ENCODE assay signal across 1 cellular context in genomic region chrX:119605739-119606507, GRCh38.
TF ChIP-seq lines count a peak whose summit lies in the region.

Gene NKRF (minus strand): TSS chrX:119606424.

TF ChIP-seq in HepG2, 621 proteins besides CTCF, POLR2A, EP300 and RAD21 (continued from another document and continues in another):
- TF ChIP-seq ZNF362 (CRISPR knock-in tag; IDR thresholded peaks at IDR 0.05; ENCODE audit: borderline replicate concordance) (peak; percentile 84; the same call in 1 of the 2 replicates), GZF1 (CRISPR knock-in tag; IDR thresholded peaks at IDR 0.05) (no peak), FOSL2 (CRISPR knock-in tag; IDR thresholded peaks at IDR 0.05) (0 out of 2 replicates have a peak, but pooled peaks have one; percentile 21), STAG1 (CRISPR knock-in tag; IDR thresholded peaks at IDR 0.05) (no peak), UBTF (CRISPR knock-in tag; IDR thresholded peaks at IDR 0.05) (peak; percentile 44; the same call in 1 of the 2 replicates), FOXK2 (IDR thresholded peaks at IDR 0.05) (no peak), MTF2 (CRISPR knock-in tag; IDR thresholded peaks at IDR 0.05; ENCODE audit: borderline replicate concordance) (no peak), PHF21A (CRISPR knock-in tag; IDR thresholded peaks at IDR 0.05) (no peak), HNRNPLL (IDR thresholded peaks at IDR 0.05; ENCODE audit: low read depth, low read length, poor library complexity, severe bottlenecking) (peak; percentile 40), EEA1 (CRISPR knock-in tag; IDR thresholded peaks at IDR 0.05; ENCODE audit: borderline replicate concordance) (no peak), ZFY (CRISPR knock-in tag; IDR thresholded peaks at IDR 0.05) (peak; percentile 57; the same call in 1 of the 2 replicates), HOXA3 (CRISPR knock-in tag; IDR thresholded peaks at IDR 0.05) (peak; percentile 65; the same call in 1 of the 2 replicates), CCDC6 (CRISPR knock-in tag; IDR thresholded peaks at IDR 0.05) (0 out of 2 replicates have a peak, but pooled peaks have one; percentile 35), ZNF816 (CRISPR knock-in tag; IDR thresholded peaks at IDR 0.05; ENCODE audit: borderline replicate concordance) (0 out of 2 replicates have a peak, but pooled peaks have one; percentile 2), KDM2A (CRISPR knock-in tag; IDR thresholded peaks at IDR 0.05; ENCODE audit: borderline replicate concordance, low read depth) (peak; percentile 45; the same call in 1 of the 2 replicates), JARID2 (CRISPR knock-in tag; IDR thresholded peaks at IDR 0.05; ENCODE audit: insufficient replicate concordance) (no peak), NFKB2 (CRISPR knock-in tag; IDR thresholded peaks at IDR 0.05; ENCODE audit: borderline replicate concordance) (peak; percentile 43; the same call in 1 of the 2 replicates), ZNF850 (CRISPR knock-in tag; conservative IDR thresholded peaks at IDR 0.05) (no peak), ZBTB42 (CRISPR knock-in tag; IDR thresholded peaks at IDR 0.05) (no peak), DR1 (CRISPR knock-in tag; IDR thresholded peaks at IDR 0.05) (peak; percentile 47; the same call in 1 of the 2 replicates), ZNF552 (CRISPR knock-in tag; IDR thresholded peaks at IDR 0.05; ENCODE audit: borderline replicate concordance) (no peak), SP4 (CRISPR knock-in tag; IDR thresholded peaks at IDR 0.05) (no peak), ZNF430 (CRISPR knock-in tag; IDR thresholded peaks at IDR 0.05) (no peak), FOXM1 (CRISPR knock-in tag; IDR thresholded peaks at IDR 0.05) (no peak), SOX5 (CRISPR knock-in tag; IDR thresholded peaks at IDR 0.05; ENCODE audit: borderline replicate concordance) (no peak), ZNF7 (CRISPR knock-in tag; IDR thresholded peaks at IDR 0.05) (no peak), ZNF589 (CRISPR knock-in tag; conservative IDR thresholded peaks at IDR 0.05) (no peak), ZNF33A (CRISPR knock-in tag; IDR thresholded peaks at IDR 0.05; ENCODE audit: borderline replicate concordance) (no peak), ZNF263 (CRISPR knock-in tag; IDR thresholded peaks at IDR 0.05) (0 out of 2 replicates have a peak, but pooled peaks have one; percentile 23), HOXA9 (CRISPR knock-in tag; IDR thresholded peaks at IDR 0.05; ENCODE audit: borderline replicate concordance) (no peak; the same call in 1 of the 2 replicates), TRIM24 (CRISPR knock-in tag; IDR thresholded peaks at IDR 0.05) (no peak), SNAPC2 (CRISPR knock-in tag; IDR thresholded peaks at IDR 0.05) (0 out of 2 replicates have a peak, but pooled peaks have one; percentile 20), ZBED4 (CRISPR knock-in tag; IDR thresholded peaks at IDR 0.05; ENCODE audit: borderline replicate concordance) (no peak), ZNF724P (CRISPR knock-in tag; IDR thresholded peaks at IDR 0.05; ENCODE audit: borderline replicate concordance) (no peak), RFX5 (IDR thresholded peaks at IDR 0.05; ENCODE audit: low read depth, low read length) (no peak), ZBTB25 (CRISPR knock-in tag; IDR thresholded peaks at IDR 0.05) (no peak), SPEN (CRISPR knock-in tag; IDR thresholded peaks at IDR 0.05; ENCODE audit: low read depth) (peak; percentile 50; the same call in 1 of the 2 replicates), DNMT1 (CRISPR knock-in tag; IDR thresholded peaks at IDR 0.05) (no peak), ZNF788 (CRISPR knock-in tag; IDR thresholded peaks at IDR 0.05; ENCODE audit: borderline replicate concordance) (no peak), ZNF558 (CRISPR knock-in tag; IDR thresholded peaks at IDR 0.05; ENCODE audit: borderline replicate concordance) (no peak), KAT8 (CRISPR knock-in tag; IDR thresholded peaks at IDR 0.05) (peak; percentile 28; the same call in 1 of the 2 replicates), TAF1 (CRISPR knock-in tag; IDR thresholded peaks at IDR 0.05) (peak; percentile 74), ZNF335 (CRISPR knock-in tag; IDR thresholded peaks at IDR 0.05) (0 out of 2 replicates have a peak, but pooled peaks have one; percentile 15), XRCC5 (optimal IDR thresholded peaks at IDR 0.05; ENCODE audit: low read length) (no peak), BHLHE40 (IDR thresholded peaks at IDR 0.05; ENCODE audit: low read length) (no peak), ZNF839 (CRISPR knock-in tag; IDR thresholded peaks at IDR 0.05; ENCODE audit: borderline replicate concordance) (no peak), ZNF781 (CRISPR knock-in tag; IDR thresholded peaks at IDR 0.05; ENCODE audit: borderline replicate concordance, not compliant biosample characterization) (no peak)
- TF ChIP-seq, protein P1, sequence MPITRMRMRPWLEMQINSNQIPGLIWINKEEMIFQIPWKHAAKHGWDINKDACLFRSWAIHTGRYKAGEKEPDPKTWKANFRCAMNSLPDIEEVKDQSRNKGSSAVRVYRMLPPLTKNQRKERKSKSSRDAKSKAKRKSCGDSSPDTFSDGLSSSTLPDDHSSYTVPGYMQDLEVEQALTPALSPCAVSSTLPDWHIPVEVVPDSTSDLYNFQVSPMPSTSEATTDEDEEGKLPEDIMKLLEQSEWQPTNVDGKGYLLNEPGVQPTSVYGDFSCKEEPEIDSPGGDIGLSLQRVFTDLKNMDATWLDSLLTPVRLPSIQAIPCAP (CRISPR knock-in tag; IDR thresholded peaks at IDR 0.05; ENCODE audit: low read depth): no peak
- TF ChIP-seq, protein P2, sequence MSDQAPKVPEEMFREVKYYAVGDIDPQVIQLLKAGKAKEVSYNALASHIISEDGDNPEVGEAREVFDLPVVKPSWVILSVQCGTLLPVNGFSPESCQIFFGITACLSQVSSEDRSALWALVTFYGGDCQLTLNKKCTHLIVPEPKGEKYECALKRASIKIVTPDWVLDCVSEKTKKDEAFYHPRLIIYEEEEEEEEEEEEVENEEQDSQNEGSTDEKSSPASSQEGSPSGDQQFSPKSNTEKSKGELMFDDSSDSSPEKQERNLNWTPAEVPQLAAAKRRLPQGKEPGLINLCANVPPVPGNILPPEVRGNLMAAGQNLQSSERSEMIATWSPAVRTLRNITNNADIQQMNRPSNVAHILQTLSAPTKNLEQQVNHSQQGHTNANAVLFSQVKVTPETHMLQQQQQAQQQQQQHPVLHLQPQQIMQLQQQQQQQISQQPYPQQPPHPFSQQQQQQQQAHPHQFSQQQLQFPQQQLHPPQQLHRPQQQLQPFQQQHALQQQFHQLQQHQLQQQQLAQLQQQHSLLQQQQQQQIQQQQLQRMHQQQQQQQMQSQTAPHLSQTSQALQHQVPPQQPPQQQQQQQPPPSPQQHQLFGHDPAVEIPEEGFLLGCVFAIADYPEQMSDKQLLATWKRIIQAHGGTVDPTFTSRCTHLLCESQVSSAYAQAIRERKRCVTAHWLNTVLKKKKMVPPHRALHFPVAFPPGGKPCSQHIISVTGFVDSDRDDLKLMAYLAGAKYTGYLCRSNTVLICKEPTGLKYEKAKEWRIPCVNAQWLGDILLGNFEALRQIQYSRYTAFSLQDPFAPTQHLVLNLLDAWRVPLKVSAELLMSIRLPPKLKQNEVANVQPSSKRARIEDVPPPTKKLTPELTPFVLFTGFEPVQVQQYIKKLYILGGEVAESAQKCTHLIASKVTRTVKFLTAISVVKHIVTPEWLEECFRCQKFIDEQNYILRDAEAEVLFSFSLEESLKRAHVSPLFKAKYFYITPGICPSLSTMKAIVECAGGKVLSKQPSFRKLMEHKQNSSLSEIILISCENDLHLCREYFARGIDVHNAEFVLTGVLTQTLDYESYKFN (CRISPR knock-in tag; conservative IDR thresholded peaks at IDR 0.05): no peak
- TF ChIP-seq, protein P3, sequence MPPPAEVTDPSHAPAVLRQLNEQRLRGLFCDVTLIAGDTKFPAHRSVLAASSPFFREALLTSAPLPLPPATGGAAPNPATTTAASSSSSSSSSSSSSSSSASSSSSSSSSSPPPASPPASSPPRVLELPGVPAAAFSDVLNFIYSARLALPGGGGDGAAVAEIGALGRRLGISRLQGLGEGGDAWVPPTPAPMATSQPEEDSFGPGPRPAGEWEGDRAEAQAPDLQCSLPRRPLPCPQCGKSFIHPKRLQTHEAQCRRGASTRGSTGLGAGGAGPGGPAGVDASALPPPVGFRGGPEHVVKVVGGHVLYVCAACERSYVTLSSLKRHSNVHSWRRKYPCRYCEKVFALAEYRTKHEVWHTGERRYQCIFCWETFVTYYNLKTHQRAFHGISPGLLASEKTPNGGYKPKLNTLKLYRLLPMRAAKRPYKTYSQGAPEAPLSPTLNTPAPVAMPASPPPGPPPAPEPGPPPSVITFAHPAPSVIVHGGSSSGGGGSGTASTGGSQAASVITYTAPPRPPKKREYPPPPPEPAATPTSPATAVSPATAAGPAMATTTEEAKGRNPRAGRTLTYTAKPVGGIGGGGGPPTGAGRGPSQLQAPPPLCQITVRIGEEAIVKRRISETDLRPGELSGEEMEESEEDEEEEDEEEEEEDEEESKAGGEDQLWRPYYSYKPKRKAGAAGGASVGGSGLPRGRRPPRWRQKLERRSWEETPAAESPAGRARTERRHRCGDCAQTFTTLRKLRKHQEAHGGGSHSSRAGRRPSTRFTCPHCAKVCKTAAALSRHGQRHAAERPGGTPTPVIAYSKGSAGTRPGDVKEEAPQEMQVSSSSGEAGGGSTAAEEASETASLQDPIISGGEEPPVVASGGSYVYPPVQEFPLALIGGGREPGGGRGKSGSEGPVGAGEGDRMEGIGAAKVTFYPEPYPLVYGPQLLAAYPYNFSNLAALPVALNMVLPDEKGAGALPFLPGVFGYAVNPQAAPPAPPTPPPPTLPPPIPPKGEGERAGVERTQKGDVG (CRISPR knock-in tag; IDR thresholded peaks at IDR 0.05; ENCODE audit: borderline replicate concordance): no peak
